19 cellular contexts compared by ENCODE assay signal in genomic region chr4:1414831-1415680, GRCh38. TPM values are rescaled to one million over a fixed set of nuclear protein-coding genes. Genes with fewer than 3 reads are reported as not detected.
DNase-seq lines count a peak whose midpoint lies in the region; ATAC-seq, FAIRE-seq and TF ChIP-seq lines count a peak whose summit lies in the region.
"Had no signal": no experiment of that assay in that cellular context is flagged by ENCODE, and none has a peak within 500 bp of the region (broad histone marks: within the 10 kb centered on the region; RNA-seq: fewer than 3 reads in every experiment).

No MANE protein-coding gene starts in this region.

- no peak for FAIRE-seq in K562 (lab: Jason Lieb, UNC)

- ATAC-seq in left ventricle myocardium superior (no peak), K562 (peak; percentile 75), HG03095 (IDR thresholded peaks at IDR 0.05; ENCODE audit: unreplicated experiment) (no peak)
- ATAC-seq: activated CD4-positive, CD25-positive, alpha-beta regulatory T cell treated with anti-CD3 and anti-CD28 coated beads, Interleukin-2, amount 50 U/mL, for 24 hours had no signal

- in situ Hi-C loops in K562 (cut with MboI) = loop anchor here (5.0 kb wide), 1 partner anchor 47 kb away; no protein-coding TSS in a partner anchor

- CTCF ChIA-PET in K562 (lab: Yijun Ruan, JAX; ENCODE audit: low intra/inter-chr PET ratio) = no interaction called here

- peak overlapping the region; percentile 76 for H3K4me2 ChIP-seq in K562 (ENCODE audit: insufficient read depth, low read length)

- H3K4me3 ChIP-seq in K562 = peak overlapping the region; percentile 34

- 28% methylated on average over 60 of the region's 75 CpGs for WGBS in K562 (ENCODE audit: insufficient coverage, low coverage, missing lambda C conversion rate)

- peaks cover 6 to 44% of the 10 kb centered on the region in 2 experiments; a peak in 4 of 5 replicates for H3K4me1 ChIP-seq in K562 (replicated peaks in 1 of 2; ENCODE audit: control insufficient read depth in 2 of 2, insufficient read depth in 2 of 2, low read length in 2 of 2)

- peak overlapping the region; percentile 68 to 97 for H3K9ac ChIP-seq in K562 (ENCODE audit: insufficient read depth in 1 of 2, low read depth in 2 of 2, low read length in 2 of 2)

- no peaks in the 10 kb centered on the region for H3K9me3 ChIP-seq in K562 (replicated peaks; ENCODE audit: control insufficient read depth, insufficient read depth, low read depth, low read length)

- intact Hi-C loops in cardiac septum (cut with DNase I) (no loop called here), left ventricle myocardium superior (cut with micrococcal nuclease) (no loop called here), K562 (cut with micrococcal nuclease) (no loop called here)

- no peaks in the 10 kb centered on the region; the same call in 1 of the 2 replicates for H4K20me1 ChIP-seq in K562 (replicated peaks; ENCODE audit: control insufficient read depth, insufficient read depth, low read length)

- peak overlapping the region; percentile 73 for H3K27ac ChIP-seq in K562 (ENCODE audit: extremely low read depth, low read depth, low read length)

- TF ChIP-seq EP300 in K562 (IDR thresholded peaks at IDR 0.05; ENCODE audit: low read length) = no peak

- peak; percentile 66 for DNase-seq in cardiac septum (ENCODE audit: low spot score)
- DNase-seq in left ventricle myocardium superior = no peak
- DNase-seq in K562 (ENCODE audit: extremely low read depth in 1 of 4, low spot score in 3 of 4) = peak; percentile 63 to 84 (median 82)
- peak; percentile 76 for DNase-seq in mesenteric fat pad (ENCODE audit: low spot score)
- no peak for DNase-seq in occipital lobe (lab: John Stamatoyannopoulos, UW)
- DNase-seq in CD1c-positive myeloid dendritic cell (ENCODE audit: extremely low spot score) = no peak
- DNase-seq: activated CD8-positive, alpha-beta memory T cell treated with anti-CD3 and anti-CD28 coated beads, Interleukin-2, amount 50 U/mL, for 48 hours; amniotic stem cell; GOT3; hypothalamus; naive B cell; NCI-H1436; NCI-H226; T-helper 2 cell had no signal

- H3K36me3 ChIP-seq in K562 (ENCODE audit: control insufficient read depth, insufficient read depth, low read length) = no peaks in the 10 kb centered on the region

- POLR2A ChIA-PET in K562 (lab: Yijun Ruan, JAX) = interaction anchor here (1.1 to 1.6 kb wide), 2 partner anchors 13 to 260 kb away, joined by 3 to 4 read pairs; no protein-coding TSS in a partner anchor

- no TSS peak for BruUV-seq in K562 (replicated peaks; lab: Mats Ljungman, UMichigan)

- TF ChIP-seq CTCF in K562 (IDR thresholded peaks at IDR 0.05 in 2 of 3, conservative IDR thresholded peaks at IDR 0.05 in 1 of 3; ENCODE audit: insufficient read depth in 2 of 3, low read depth in 1 of 3, low read length in 3 of 3) = no peak

- peak overlapping the region; percentile 49; the same call in 1 of the 2 replicates for H2AFZ ChIP-seq in K562 (ENCODE audit: low read depth, low read length)

- TF ChIP-seq RAD21 in K562 (CRISPR knock-in tag; conservative IDR thresholded peaks at IDR 0.05 in 1 of 2, IDR thresholded peaks at IDR 0.05 in 1 of 2) = no peak

- H3K27me3 ChIP-seq in K562 (ENCODE audit: control insufficient read depth in 2 of 2, insufficient read depth in 2 of 2, low read length in 2 of 2) = peaks cover 0 to 33% of the 10 kb centered on the region in 2 experiments; a peak in 3 of 5 replicates

- no peak for TF ChIP-seq POLR2A in K562 (conservative IDR thresholded peaks at IDR 0.05)

- H3K9me1 ChIP-seq in K562 (ENCODE audit: control insufficient read depth, insufficient read depth, low read length) = peaks cover 2% of the 10 kb centered on the region

- H3K79me2 ChIP-seq in K562 (ENCODE audit: control insufficient read depth, insufficient read depth, low read length) = no peaks in the 10 kb centered on the region

TF ChIP-seq in K562, 482 proteins besides CTCF, POLR2A, EP300 and RAD21 (continues in another document):
- TF ChIP-seq KDM2B (CRISPR knock-in tag; IDR thresholded peaks at IDR 0.05) (no peak), AFF4 (CRISPR knock-in tag; IDR thresholded peaks at IDR 0.05) (0 out of 2 replicates have a peak, but pooled peaks have one; percentile 39), HDAC1 (IDR thresholded peaks at IDR 0.05) (peak in 1 of 2 experiments; percentile 97; a peak in 2 of 4 replicates), CREB1 (IDR thresholded peaks at IDR 0.05) (no peak), CREB1 (CRISPR knock-in tag; IDR thresholded peaks at IDR 0.05) (peak; percentile 24; the same call in 1 of the 2 replicates), ZEB2 (IDR thresholded peaks at IDR 0.05) (0 out of 2 replicates have a peak, but pooled peaks have one; percentile 15), GATAD2A (IDR thresholded peaks at IDR 0.05) (peak; percentile 100), NR1H2 (CRISPR knock-in tag; IDR thresholded peaks at IDR 0.05) (0 out of 2 replicates have a peak, but pooled peaks have one; percentile 56), NBN (IDR thresholded peaks at IDR 0.05; ENCODE audit: low read depth) (no peak), PPARD (CRISPR knock-in tag; IDR thresholded peaks at IDR 0.05) (no peak), L3MBTL2 (IDR thresholded peaks at IDR 0.05) (no peak; the same call in 1 of the 2 replicates), RBM15 (IDR thresholded peaks at IDR 0.05; ENCODE audit: insufficient read depth, low read length) (no peak), ZBTB34 (CRISPR knock-in tag; IDR thresholded peaks at IDR 0.05) (no peak), CBFB (CRISPR knock-in tag; IDR thresholded peaks at IDR 0.05) (peak; percentile 88)

RNA-seq across cellular contexts. Expression of gene NKX1-1, which starts 8.8 kb away (rescaled TPM):
- not detected for total RNA-seq in cardiac septum
- not detected for total RNA-seq in left ventricle myocardium superior
- total RNA-seq in K562 (2011; cell fraction: chromatin; rRNA removed; ENCODE audit: low replicate concordance) = not detected in 2 replicates
- total RNA-seq in K562 (2011; cell fraction: nucleolus; rRNA removed) = not detected in 2 replicates
- total RNA-seq in K562 (2011; cell fraction: nucleoplasm; rRNA removed) = not detected in 2 replicates
- not detected in 2 replicates for total RNA-seq in K562 (2014; rRNA removed)
- not detected in 2 replicates for total RNA-seq in K562 (2014; rRNA removed; fragmentation: Illumina TruSeq; extraction: Trizol)
- not detected in 2 replicates for total RNA-seq in K562 (2015; rRNA removed; fragmentation: Illumina TruSeq; extraction: Trizol)
- total RNA-seq in K562 (2021) = not detected in 2 replicates
- polyA plus RNA-seq in K562 (2011; rRNA removed) = not detected in 2 replicates
- 0.12 TPM in 1 of 2 replicates, not detected in the other for polyA plus RNA-seq in K562 (2011; cell fraction: cytosol; rRNA removed)
- 0.20 TPM in 1 of 2 replicates, not detected in the other for polyA plus RNA-seq in K562 (2011; cell fraction: nucleus; rRNA removed)
- not detected in 2 replicates for polyA plus RNA-seq in K562 (2012)
- not detected in 2 replicates for polyA plus RNA-seq in K562 (2014; fragmentation: Illumina TruSeq; extraction: Trizol)
- polyA plus RNA-seq in K562 (2014; fragmentation: Nextera tagmentation; extraction: Ambion mirVana) = not detected
- not detected in 2 replicates for polyA plus RNA-seq in K562 (2014; rRNA removed)
- polyA minus RNA-seq in K562 (2011; rRNA and poly(A)+ RNA removed) = not detected in 2 replicates
- polyA minus RNA-seq in K562 (2011; cell fraction: cytosol; rRNA and poly(A)+ RNA removed) = not detected in 2 replicates
- 0.27 TPM in 1 of 2 replicates, not detected in the other for polyA minus RNA-seq in K562 (2011; cell fraction: nucleus; rRNA and poly(A)+ RNA removed)
- not detected for total RNA-seq in mesenteric fat pad
- not detected for total RNA-seq in occipital lobe
- total RNA-seq: G401, liver, subcutaneous adipose tissue had no signal
- polyA plus RNA-seq: liver had no signal

Comparison
In these comparisons a context has a peak if more than half of its experiments do, and no peak if none do; other contexts are left out.
1. DNase-seq: peak in cardiac septum (single experiment), K562 (4 of 4) and mesenteric fat pad (single experiment); none in left ventricle myocardium superior (single experiment), occipital lobe (single experiment) and CD1c-positive myeloid dendritic cell (single experiment).